Comparison of ENCODE assay signal across 18 cellular contexts in the genomic region with DNA sequence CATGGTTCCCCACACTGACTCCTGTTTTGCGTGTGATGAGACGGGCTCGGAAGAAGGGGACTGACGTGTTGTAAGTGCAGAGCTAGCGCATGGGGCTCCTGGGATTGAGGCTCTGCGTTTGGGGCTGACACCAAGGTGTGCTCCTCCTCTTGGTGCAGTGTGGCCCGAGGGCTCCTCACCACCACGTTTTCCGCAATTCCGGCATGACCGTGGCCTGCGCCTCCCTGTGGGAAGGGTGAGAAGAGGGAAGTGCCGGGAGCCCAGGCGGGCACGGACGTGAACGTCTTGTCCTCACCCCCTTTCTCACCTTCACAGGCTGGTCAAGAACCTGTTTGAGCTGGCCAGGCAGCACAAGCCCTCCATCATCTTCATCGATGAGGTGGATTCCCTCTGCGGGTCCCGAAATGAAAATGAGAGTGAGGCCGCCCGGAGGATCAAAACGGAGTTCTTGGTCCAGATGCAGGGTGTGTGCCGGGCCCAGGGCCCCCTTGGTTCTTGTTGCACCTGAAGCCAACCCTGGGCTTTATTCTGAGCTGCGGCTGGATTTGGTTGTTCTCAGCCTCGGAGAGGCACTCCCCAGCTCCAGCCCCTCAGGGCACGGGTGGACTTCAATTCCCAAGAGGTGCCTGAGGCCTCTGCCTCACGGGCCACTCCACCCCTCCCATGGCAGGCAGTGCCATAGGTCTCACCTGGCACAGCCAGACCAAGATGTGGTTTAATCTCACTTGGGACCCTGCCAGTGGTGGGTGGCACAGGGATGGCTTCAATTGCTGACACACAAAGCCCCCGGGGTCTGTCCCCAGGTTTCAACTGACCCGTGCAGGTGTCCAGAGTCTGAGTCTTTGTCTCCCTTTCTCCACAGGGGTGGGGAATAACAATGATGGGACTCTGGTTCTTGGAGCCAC. TPM values are rescaled to one million over a fixed set of nuclear protein-coding genes. Genes with fewer than 3 reads are reported as not detected.
"Had no signal": no experiment of that assay in that cellular context is flagged by ENCODE, and none has a peak within 500 bp of the region (broad histone marks: within the 10 kb centered on the region; RNA-seq: fewer than 3 reads in every experiment).

No MANE protein-coding gene starts in this region.

- H3K27ac Mint-ChIP-seq: activated CD4-positive, alpha-beta T cell treated with anti-CD3 and anti-CD28 coated beads for 36 hours; activated CD8-positive, alpha-beta T cell treated with anti-CD3 and anti-CD28 coated beads for 36 hours; activated T-helper 2 cell treated with anti-CD3 and anti-CD28 coated beads, Interferon-gamma antibody, Interleukin-2, Interleukin-4, amounts not matched to agents 10 μg/mL and 5 μg/mL and 100 μg/mL, durations not matched to agents 14 hours and 24 hours and 36 hours; T-cell had no signal

- H3K4me3 Mint-ChIP-seq: activated CD4-positive, alpha-beta T cell treated with anti-CD3 and anti-CD28 coated beads for 36 hours; activated CD8-positive, alpha-beta T cell treated with anti-CD3 and anti-CD28 coated beads for 36 hours had no signal

- H3K9me3 Mint-ChIP-seq: activated CD8-positive, alpha-beta T cell treated with anti-CD3 and anti-CD28 coated beads for 36 hours; activated T-helper 2 cell treated with anti-CD3 and anti-CD28 coated beads, Interferon-gamma antibody, Interleukin-2, Interleukin-4, amounts not matched to agents 10 μg/mL and 5 μg/mL and 100 μg/mL, durations not matched to agents 14 hours and 24 hours and 36 hours; neural crest cell; T-cell had no signal

- ATAC-seq: activated CD4-positive, alpha-beta T cell treated with anti-CD3 and anti-CD28 coated beads for 36 hours; activated CD8-positive, alpha-beta T cell treated with anti-CD3 and anti-CD28 coated beads for 36 hours; gastroesophageal sphincter; pancreas; T-cell had no signal

- DNase-seq: activated CD4-positive, alpha-beta T cell treated with anti-CD3 and anti-CD28 coated beads for 36 hours; activated CD8-positive, alpha-beta memory T cell treated with anti-CD3 and anti-CD28 coated beads, Interleukin-2, amount 50 U/mL, for 4 hours; activated CD8-positive, alpha-beta T cell treated with anti-CD3 and anti-CD28 coated beads for 36 hours; effector memory CD4-positive, alpha-beta T cell; mesendoderm; retina; stimulated activated CD4-positive, alpha-beta T cell treated with anti-CD3 and anti-CD28 coated beads, Interleukin-4, amount 100 ng/mL, for 4 hours; T-cell; T1000; thyroid gland had no signal

- H3K4me3 ChIP-seq: gastroesophageal sphincter, pancreas, thyroid gland, vagina had no signal

- H3K27me3 ChIP-seq: gastroesophageal sphincter, pancreas, thyroid gland, vagina had no signal

- H3K9me3 ChIP-seq: gastroesophageal sphincter, pancreas, thyroid gland, vagina had no signal

- H3K27me3 Mint-ChIP-seq: activated CD4-positive, alpha-beta T cell treated with anti-CD3 and anti-CD28 coated beads for 36 hours; activated CD8-positive, alpha-beta T cell treated with anti-CD3 and anti-CD28 coated beads for 36 hours; T-cell had no signal

- H3K4me1 Mint-ChIP-seq: neural crest cell had no signal

- H3K27ac ChIP-seq: gastroesophageal sphincter, pancreas, thyroid gland, vagina, VCaP had no signal

RNA-seq across cellular contexts. Expression of gene TMED6, which starts 31.5 kb away (rescaled TPM):
- total RNA-seq: epithelial cell of proximal tubule, skeletal muscle tissue, vagina had no signal
